Comparison of ENCODE assay signal across 8 cellular contexts in genomic region chr9:38066167-38066906, GRCh38. TPM values are rescaled to one million over a fixed set of nuclear protein-coding genes. Genes with fewer than 3 reads are reported as not detected.
DNase-seq lines count a peak whose midpoint lies in the region; ATAC-seq, FAIRE-seq and TF ChIP-seq lines count a peak whose summit lies in the region.

No MANE protein-coding gene starts in this region.

- peak; percentile 36 to 39 (median 39) for TF ChIP-seq CTCF in keratinocyte (optimal IDR thresholded peaks at IDR 0.05 in 1 of 3, IDR thresholded peaks at IDR 0.05 in 1 of 3, conservative IDR thresholded peaks at IDR 0.05 in 1 of 3; ENCODE audit: extremely low read depth in 1 of 3, insufficient read depth in 2 of 3, low read length in 3 of 3)

- H3K4me1 ChIP-seq in keratinocyte (ENCODE audit: control insufficient read depth, extremely low read depth, insufficient read depth, low read length) (peaks cover 30% of the 10 kb centered on the region), thymus (ENCODE audit: control insufficient read depth, insufficient read depth, low read length) (peaks cover 10% of the 10 kb centered on the region)

- peaks cover 5% of the 10 kb centered on the region for H3K9me1 ChIP-seq in keratinocyte (ENCODE audit: control insufficient read depth, extremely low read depth, insufficient read depth, low read length)

- no peak overlapping the region for H2AFZ ChIP-seq in keratinocyte (ENCODE audit: control insufficient read depth, low read length)

- H3K79me2 ChIP-seq in keratinocyte (ENCODE audit: control insufficient read depth, insufficient read depth, low read length), result peaks cover 72% of the 10 kb centered on the region

- dilution Hi-C loops in keratinocyte (cut with MboI; ENCODE audit: extremely low pct_ligation_motif_present, low sequenced_read_pairs), result loop anchor here (25.0 kb wide), 1 partner anchor 96 kb away; no protein-coding TSS in a partner anchor

- H3K36me3 ChIP-seq in keratinocyte (ENCODE audit: control insufficient read depth in 2 of 2, extremely low read depth in 1 of 2, insufficient read depth in 2 of 2, low read length in 2 of 2) (peaks cover 4 to 11% of the 10 kb centered on the region in 2 experiments), thymus (ENCODE audit: control insufficient read depth, insufficient read depth) (no peaks in the 10 kb centered on the region)

- intact Hi-C loops in activated CD4-positive, alpha-beta T cell treated with anti-CD3 and anti-CD28 coated beads, Interleukin-2, amount 10 ng/mL, durations not matched to agents 24 days and 14 days (cut with micrococcal nuclease), result loop anchor here (5.0 to 10.0 kb wide), 2 partner anchors 69 to 322 kb away; no protein-coding TSS in a partner anchor

- no peak overlapping the region for H3K27ac Mint-ChIP-seq in activated CD4-positive, alpha-beta T cell treated with anti-CD3 and anti-CD28 coated beads, Interleukin-2, amount 10 ng/mL, durations not matched to agents 24 days and 14 days
- no peak overlapping the region for H3K27ac Mint-ChIP-seq in activated T-helper 17 cell treated with anti-CD3 and anti-CD28 coated beads, Interleukin-2, amount 50 U/mL, for 72 hours

- H3K4me2 ChIP-seq in keratinocyte (ENCODE audit: control insufficient read depth, extremely low read depth, insufficient read depth, low read depth, low read length), result peak overlapping the region; percentile 89

- H3K4me1 Mint-ChIP-seq in activated CD4-positive, alpha-beta T cell treated with anti-CD3 and anti-CD28 coated beads, Interleukin-2, amount 10 ng/mL, durations not matched to agents 24 days and 14 days, result peaks cover 14% of the 10 kb centered on the region
- peaks cover 5% of the 10 kb centered on the region for H3K4me1 Mint-ChIP-seq in activated T-helper 17 cell treated with anti-CD3 and anti-CD28 coated beads, Interleukin-2, amount 50 U/mL, for 72 hours

- peak overlapping the region; percentile 61 for H3K27ac ChIP-seq in keratinocyte (ENCODE audit: control insufficient read depth, insufficient read depth, low read length)
- peak overlapping the region; percentile 78 for H3K27ac ChIP-seq in thymus (ENCODE audit: low read depth)

- no peak for DNase-seq in activated CD4-positive, alpha-beta T cell treated with anti-CD3 and anti-CD28 coated beads, Interleukin-2, amount 10 ng/mL, durations not matched to agents 24 days and 14 days
- DNase-seq in activated CD4-positive, alpha-beta T cell treated with anti-CD3 and anti-CD28 coated beads, Interleukin-2, amount 50 U/mL, for 4 hours, result no peak
- DNase-seq in keratinocyte (ENCODE audit: low read depth, low spot score), result no peak
- no peak for DNase-seq in NCI-H774 (lab: John Stamatoyannopoulos, UW)
- DNase-seq in iPS-NIHi11 (ENCODE audit: low spot score), result no peak
- no peak for DNase-seq in NCI-H128 (lab: John Stamatoyannopoulos, UW; ENCODE audit: unreplicated experiment)

- H3K9me3 Mint-ChIP-seq in activated CD4-positive, alpha-beta T cell treated with anti-CD3 and anti-CD28 coated beads, Interleukin-2, amount 10 ng/mL, durations not matched to agents 24 days and 14 days, result no peaks in the 10 kb centered on the region
- H3K9me3 Mint-ChIP-seq in activated T-helper 17 cell treated with anti-CD3 and anti-CD28 coated beads, Interleukin-2, amount 50 U/mL, for 72 hours, result no peaks in the 10 kb centered on the region

- H3K9me3 ChIP-seq in keratinocyte (ENCODE audit: control insufficient read depth, low read depth, low read length) (no peaks in the 10 kb centered on the region), thymus (ENCODE audit: control insufficient read depth) (no peaks in the 10 kb centered on the region)

- peak overlapping the region; percentile 74 to 97 (median 81) for H3K4me3 ChIP-seq in keratinocyte (ENCODE audit: control insufficient read depth in 2 of 3, extremely low read depth in 1 of 3, insufficient read depth in 2 of 3, low read depth in 1 of 3, low read length in 3 of 3)
- H3K4me3 ChIP-seq in thymus (ENCODE audit: low read length), result no peak overlapping the region

- no peak for ATAC-seq in activated T-helper 17 cell treated with anti-CD3 and anti-CD28 coated beads, Interleukin-2, amount 50 U/mL, for 72 hours (replicated peaks)

- peaks cover 12% of the 10 kb centered on the region for H4K20me1 ChIP-seq in keratinocyte (ENCODE audit: control insufficient read depth, extremely low read depth, insufficient read depth, low read length)

- H3K27me3 ChIP-seq in keratinocyte (ENCODE audit: control insufficient read depth, extremely low read depth, insufficient read depth, low read length) (no peaks in the 10 kb centered on the region), thymus (ENCODE audit: control insufficient read depth, insufficient read depth) (peaks cover 29% of the 10 kb centered on the region)

- peaks cover 51% of the 10 kb centered on the region for H3K27me3 Mint-ChIP-seq in activated CD4-positive, alpha-beta T cell treated with anti-CD3 and anti-CD28 coated beads, Interleukin-2, amount 10 ng/mL, durations not matched to agents 24 days and 14 days
- peaks cover 3% of the 10 kb centered on the region for H3K27me3 Mint-ChIP-seq in activated T-helper 17 cell treated with anti-CD3 and anti-CD28 coated beads, Interleukin-2, amount 50 U/mL, for 72 hours

- peak overlapping the region; percentile 82 for H3K4me3 Mint-ChIP-seq in activated CD4-positive, alpha-beta T cell treated with anti-CD3 and anti-CD28 coated beads, Interleukin-2, amount 10 ng/mL, durations not matched to agents 24 days and 14 days
- H3K4me3 Mint-ChIP-seq in activated T-helper 17 cell treated with anti-CD3 and anti-CD28 coated beads, Interleukin-2, amount 50 U/mL, for 72 hours, result peak overlapping the region; percentile 88

- FAIRE-seq in keratinocyte (lab: Jason Lieb, UNC), result no peak

- peak overlapping the region; percentile 84 for H3K9ac ChIP-seq in keratinocyte (ENCODE audit: control insufficient read depth, extremely low read depth, insufficient read depth, low read length)

- 90% methylated on average over 7 of the region's 7 CpGs for WGBS in thymus

- H3K36me3 Mint-ChIP-seq in activated CD4-positive, alpha-beta T cell treated with anti-CD3 and anti-CD28 coated beads, Interleukin-2, amount 10 ng/mL, durations not matched to agents 24 days and 14 days (ENCODE audit: low read depth), result no peaks in the 10 kb centered on the region
- H3K36me3 Mint-ChIP-seq in activated T-helper 17 cell treated with anti-CD3 and anti-CD28 coated beads, Interleukin-2, amount 50 U/mL, for 72 hours (ENCODE audit: low read depth), result no peaks in the 10 kb centered on the region

RNA-seq across cellular contexts. Expression of gene SHB, which starts 2.7 kb away (rescaled TPM):
- total RNA-seq in activated CD4-positive, alpha-beta T cell treated with anti-CD3 and anti-CD28 coated beads, Interleukin-2, amount 10 ng/mL, durations not matched to agents 24 days and 14 days, result 1.6 and 2.1 TPM in 2 replicates
- 1 to 10 TPM in 1 of 2 donors, under 1 TPM in 1; 0.95 to 1.7 TPM for total RNA-seq in activated T-helper 17 cell treated with anti-CD3 and anti-CD28 coated beads, Interleukin-2, amount 50 U/mL, for 72 hours
- 9.4 to 18.0 TPM (median 10.9 TPM) in 3 replicates for polyA plus RNA-seq in keratinocyte
- polyA plus RNA-seq in keratinocyte (2011; ENCODE audit: low read depth), result 10.8 TPM
- 9.2 and 13.0 TPM in 2 replicates for polyA plus RNA-seq in keratinocyte (2011; cell fraction: cytosol; rRNA removed)
- 12.5 and 15.5 TPM in 2 replicates for polyA plus RNA-seq in keratinocyte (2011; cell fraction: nucleus; rRNA removed)
- 19.8 and 20.4 TPM in 2 replicates for polyA plus RNA-seq in keratinocyte (2012; ENCODE audit: low replicate concordance)
- polyA minus RNA-seq in keratinocyte, result 11.6 to 24.3 TPM (median 12.2 TPM) in 3 replicates
- 17.5 TPM for polyA minus RNA-seq in keratinocyte (2011; cell fraction: cytosol; rRNA and poly(A)+ RNA removed)
- 17.8 and 18.4 TPM in 2 replicates for polyA minus RNA-seq in keratinocyte (2011; cell fraction: nucleus; rRNA and poly(A)+ RNA removed)
- polyA plus RNA-seq in thymus, result 5.5 TPM
